Comparison of ENCODE assay signal across 1 cellular context in the genomic region with DNA sequence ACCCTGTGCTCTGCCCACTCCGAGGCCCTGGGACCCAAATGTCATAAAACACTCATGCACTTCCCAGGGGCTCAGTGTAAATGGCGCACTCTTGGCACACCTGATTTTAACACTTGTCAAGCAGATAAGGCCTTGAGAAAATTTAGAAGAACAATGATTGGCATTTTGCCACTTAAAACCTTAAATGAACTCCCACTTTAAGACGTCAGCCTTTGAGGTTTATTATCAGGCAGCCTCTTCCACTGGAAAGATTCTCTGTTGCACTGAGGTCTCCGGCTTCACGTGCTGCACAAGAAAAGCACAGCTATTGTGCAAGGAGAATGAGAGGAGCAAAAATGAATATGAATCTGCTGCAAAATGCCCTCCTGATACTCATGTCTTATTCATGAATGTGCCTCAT.
TF ChIP-seq lines count a peak whose summit lies in the region.

No MANE protein-coding gene starts in this region.

TF ChIP-seq in K562, 482 proteins besides CTCF, POLR2A, EP300 and RAD21 (continued from another document):
- TF ChIP-seq, protein P1, sequence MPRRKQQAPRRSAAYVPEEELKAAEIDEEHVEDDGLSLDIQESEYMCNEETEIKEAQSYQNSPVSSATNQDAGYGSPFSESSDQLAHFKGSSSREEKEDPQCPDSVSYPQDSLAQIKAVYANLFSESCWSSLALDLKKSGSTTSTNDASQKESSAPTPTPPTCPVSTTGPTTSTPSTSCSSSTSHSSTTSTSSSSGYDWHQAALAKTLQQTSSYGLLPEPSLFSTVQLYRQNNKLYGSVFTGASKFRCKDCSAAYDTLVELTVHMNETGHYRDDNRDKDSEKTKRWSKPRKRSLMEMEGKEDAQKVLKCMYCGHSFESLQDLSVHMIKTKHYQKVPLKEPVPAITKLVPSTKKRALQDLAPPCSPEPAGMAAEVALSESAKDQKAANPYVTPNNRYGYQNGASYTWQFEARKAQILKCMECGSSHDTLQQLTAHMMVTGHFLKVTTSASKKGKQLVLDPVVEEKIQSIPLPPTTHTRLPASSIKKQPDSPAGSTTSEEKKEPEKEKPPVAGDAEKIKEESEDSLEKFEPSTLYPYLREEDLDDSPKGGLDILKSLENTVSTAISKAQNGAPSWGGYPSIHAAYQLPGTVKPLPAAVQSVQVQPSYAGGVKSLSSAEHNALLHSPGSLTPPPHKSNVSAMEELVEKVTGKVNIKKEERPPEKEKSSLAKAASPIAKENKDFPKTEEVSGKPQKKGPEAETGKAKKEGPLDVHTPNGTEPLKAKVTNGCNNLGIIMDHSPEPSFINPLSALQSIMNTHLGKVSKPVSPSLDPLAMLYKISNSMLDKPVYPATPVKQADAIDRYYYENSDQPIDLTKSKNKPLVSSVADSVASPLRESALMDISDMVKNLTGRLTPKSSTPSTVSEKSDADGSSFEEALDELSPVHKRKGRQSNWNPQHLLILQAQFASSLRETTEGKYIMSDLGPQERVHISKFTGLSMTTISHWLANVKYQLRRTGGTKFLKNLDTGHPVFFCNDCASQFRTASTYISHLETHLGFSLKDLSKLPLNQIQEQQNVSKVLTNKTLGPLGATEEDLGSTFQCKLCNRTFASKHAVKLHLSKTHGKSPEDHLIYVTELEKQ (CRISPR knock-in tag; IDR thresholded peaks at IDR 0.05), result no peak
- TF ChIP-seq NFIC (IDR thresholded peaks at IDR 0.05) (peak; percentile 42), JUN (IDR thresholded peaks at IDR 0.05; ENCODE audit: borderline replicate concordance, low read depth, low read length) (no peak), JUN (CRISPR knock-in tag; IDR thresholded peaks at IDR 0.05; ENCODE audit: borderline replicate concordance) (no peak), ZNF282 (CRISPR knock-in tag; IDR thresholded peaks at IDR 0.05) (no peak), CREM (IDR thresholded peaks at IDR 0.05; ENCODE audit: low read depth) (no peak), FOXK1 (CRISPR knock-in tag; IDR thresholded peaks at IDR 0.05; ENCODE audit: borderline replicate concordance) (no peak), ARNT (IDR thresholded peaks at IDR 0.05) (no peak), DIDO1 (tag; IDR thresholded peaks at IDR 0.05; ENCODE audit: low read depth) (no peak), KDM1A (IDR thresholded peaks at IDR 0.05) (no peak), SMARCE1 (IDR thresholded peaks at IDR 0.05) (no peak), BHLHE40 (IDR thresholded peaks at IDR 0.05; ENCODE audit: low read length) (peak; percentile 46; the same call in 1 of the 2 replicates), ZKSCAN3 (CRISPR knock-in tag; IDR thresholded peaks at IDR 0.05) (no peak), SOX6 (IDR thresholded peaks at IDR 0.05) (peak; percentile 47; the same call in 1 of the 2 replicates), HLTF (IDR thresholded peaks at IDR 0.05) (no peak), MAFG (tag; conservative IDR thresholded peaks at IDR 0.05) (no peak)
- TF ChIP-seq, protein P2, sequence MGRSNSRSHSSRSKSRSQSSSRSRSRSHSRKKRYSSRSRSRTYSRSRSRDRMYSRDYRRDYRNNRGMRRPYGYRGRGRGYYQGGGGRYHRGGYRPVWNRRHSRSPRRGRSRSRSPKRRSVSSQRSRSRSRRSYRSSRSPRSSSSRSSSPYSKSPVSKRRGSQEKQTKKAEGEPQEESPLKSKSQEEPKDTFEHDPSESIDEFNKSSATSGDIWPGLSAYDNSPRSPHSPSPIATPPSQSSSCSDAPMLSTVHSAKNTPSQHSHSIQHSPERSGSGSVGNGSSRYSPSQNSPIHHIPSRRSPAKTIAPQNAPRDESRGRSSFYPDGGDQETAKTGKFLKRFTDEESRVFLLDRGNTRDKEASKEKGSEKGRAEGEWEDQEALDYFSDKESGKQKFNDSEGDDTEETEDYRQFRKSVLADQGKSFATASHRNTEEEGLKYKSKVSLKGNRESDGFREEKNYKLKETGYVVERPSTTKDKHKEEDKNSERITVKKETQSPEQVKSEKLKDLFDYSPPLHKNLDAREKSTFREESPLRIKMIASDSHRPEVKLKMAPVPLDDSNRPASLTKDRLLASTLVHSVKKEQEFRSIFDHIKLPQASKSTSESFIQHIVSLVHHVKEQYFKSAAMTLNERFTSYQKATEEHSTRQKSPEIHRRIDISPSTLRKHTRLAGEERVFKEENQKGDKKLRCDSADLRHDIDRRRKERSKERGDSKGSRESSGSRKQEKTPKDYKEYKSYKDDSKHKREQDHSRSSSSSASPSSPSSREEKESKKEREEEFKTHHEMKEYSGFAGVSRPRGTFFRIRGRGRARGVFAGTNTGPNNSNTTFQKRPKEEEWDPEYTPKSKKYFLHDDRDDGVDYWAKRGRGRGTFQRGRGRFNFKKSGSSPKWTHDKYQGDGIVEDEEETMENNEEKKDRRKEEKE (IDR thresholded peaks at IDR 0.05; ENCODE audit: borderline replicate concordance in 1 of 2, control insufficient read depth in 1 of 2, low read depth in 2 of 2, low read length in 1 of 2), result no peak
